In the genomic region with DNA sequence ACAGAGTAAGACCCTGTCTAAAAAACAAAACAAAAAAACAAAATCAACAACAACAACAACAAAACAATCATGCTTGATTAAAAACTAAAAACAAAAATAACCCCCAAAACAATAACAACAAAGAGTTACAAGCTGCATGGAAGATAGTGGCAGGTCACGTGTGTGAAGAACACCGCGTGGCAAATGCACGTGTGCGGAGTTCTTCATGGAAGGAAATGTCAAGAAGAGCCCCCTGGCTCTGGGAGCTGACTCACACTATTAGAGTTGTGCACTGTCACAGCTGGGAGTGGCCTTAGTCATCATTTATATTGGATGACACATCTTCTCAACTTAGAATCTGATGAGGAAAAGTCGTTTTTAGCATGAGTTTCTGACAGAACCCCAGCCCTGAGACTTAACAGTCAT, we compare ENCODE assay signal across 14 cellular contexts.
DNase-seq lines count a peak whose midpoint lies in the region; ATAC-seq, FAIRE-seq and TF ChIP-seq lines count a peak whose summit lies in the region.
"Had no signal": no experiment of that assay in that cellular context is flagged by ENCODE, and none has a peak within 500 bp of the region (broad histone marks: within the 10 kb centered on the region; RNA-seq: fewer than 3 reads in every experiment).

No MANE protein-coding gene starts in this region.

- TF ChIP-seq EP300 in K562 (IDR thresholded peaks at IDR 0.05; ENCODE audit: low read length): no peak; the same call in 1 of the 2 replicates

- H3K9ac ChIP-seq in K562 (ENCODE audit: insufficient read depth in 1 of 2, low read depth in 2 of 2, low read length in 2 of 2): no peak overlapping the region

- WGBS in K562 (ENCODE audit: insufficient coverage, low coverage, missing lambda C conversion rate): 11% methylated on average over 6 of the region's 6 CpGs

- TF ChIP-seq POLR2A in K562 (conservative IDR thresholded peaks at IDR 0.05): no peak

- no peak overlapping the region for H3K27ac ChIP-seq in K562 (ENCODE audit: extremely low read depth, low read depth, low read length)

- in situ Hi-C loops in K562 (cut with MboI): no loop called here

- TF ChIP-seq CTCF in BJ (IDR thresholded peaks at IDR 0.05; ENCODE audit: insufficient read depth, low read depth, low read length): no peak
- no peak for TF ChIP-seq CTCF in K562 (IDR thresholded peaks at IDR 0.05 in 2 of 3, conservative IDR thresholded peaks at IDR 0.05 in 1 of 3; ENCODE audit: insufficient read depth in 2 of 3, low read depth in 1 of 3, low read length in 3 of 3)
- no peak for TF ChIP-seq CTCF in kidney epithelial cell (IDR thresholded peaks at IDR 0.05; ENCODE audit: insufficient read depth, low read length, poor library complexity, severe bottlenecking)

- TF ChIP-seq RAD21 in K562 (CRISPR knock-in tag; conservative IDR thresholded peaks at IDR 0.05 in 1 of 2, IDR thresholded peaks at IDR 0.05 in 1 of 2): no peak

- H3K4me2 ChIP-seq in K562 (ENCODE audit: insufficient read depth, low read length): no peak overlapping the region

- H3K9me3 ChIP-seq in K562 (replicated peaks; ENCODE audit: control insufficient read depth, insufficient read depth, low read depth, low read length): no peaks in the 10 kb centered on the region
- H3K9me3 ChIP-seq: mucosa of descending colon had no signal

- peak; percentile 93 for ATAC-seq in K562
- no peak for ATAC-seq in left lobe of liver
- ATAC-seq: activated naive CD4-positive, alpha-beta T cell treated with anti-CD3 and anti-CD28 coated beads, Interleukin-2, amount 50 U/mL, for 72 hours; mucosa of descending colon had no signal

- peak; percentile 90 for FAIRE-seq in K562 (lab: Jason Lieb, UNC)

- H3K4me1 ChIP-seq in K562 (replicated peaks in 1 of 2; ENCODE audit: control insufficient read depth in 2 of 2, insufficient read depth in 2 of 2, low read length in 2 of 2): peaks cover 0 to 8% of the 10 kb centered on the region in 2 experiments; a peak in 2 of 5 replicates

- no peaks in the 10 kb centered on the region for H4K20me1 ChIP-seq in K562 (replicated peaks; ENCODE audit: control insufficient read depth, insufficient read depth, low read length)

- H3K36me3 ChIP-seq in BJ (ENCODE audit: control insufficient read depth, insufficient read depth, low read length) (no peaks in the 10 kb centered on the region), K562 (ENCODE audit: control insufficient read depth, insufficient read depth, low read length) (no peaks in the 10 kb centered on the region), kidney epithelial cell (ENCODE audit: control insufficient read depth, insufficient read depth, low read length) (no peaks in the 10 kb centered on the region)

- POLR2A ChIA-PET in BJ (lab: Charles Lee): no interaction called here
- POLR2A ChIA-PET in K562 (lab: Yijun Ruan, JAX): interaction anchor here (0.6 to 1.3 kb wide), 2 partner anchors 14 to 466 kb away, joined by 4 read pairs; no protein-coding TSS in a partner anchor

- BruUV-seq in K562 (replicated peaks; lab: Mats Ljungman, UMichigan): no TSS peak

- peak; percentile 46 for DNase-seq in BJ (ENCODE audit: low read depth)
- DNase-seq in LoVo (ENCODE audit: low spot score): peak; percentile 64
- peak; percentile 54 to 65 (median 60) for DNase-seq in K562 (ENCODE audit: extremely low read depth in 1 of 4, low spot score in 3 of 4)
- peak; percentile 9 for DNase-seq in kidney epithelial cell (ENCODE audit: low read depth)
- DNase-seq in 8988T: no peak
- no peak for DNase-seq in left lobe of liver (ENCODE audit: low spot score)
- no peak for DNase-seq in NCI-H345 (lab: John Stamatoyannopoulos, UW)
- no peak for DNase-seq in SHP77 treated with DMSO at 0.1 percent for 48 hours (lab: John Stamatoyannopoulos, UW)
- DNase-seq: mucosa of descending colon, MV-4-11, NCI-H748 treated with DMSO at 0.1 percent for 48 hours, retina, T-helper 9 cell had no signal

- no peaks in the 10 kb centered on the region for H3K9me1 ChIP-seq in K562 (ENCODE audit: control insufficient read depth, insufficient read depth, low read length)

- H3K27me3 ChIP-seq in BJ (ENCODE audit: control insufficient read depth, insufficient read depth, low read length) (no peaks in the 10 kb centered on the region; the same call in 1 of the 2 replicates), K562 (ENCODE audit: control insufficient read depth in 2 of 2, insufficient read depth in 2 of 2, low read length in 2 of 2) (no peaks in the 10 kb centered on the region; a peak in 2 of 5 replicates), kidney epithelial cell (ENCODE audit: control insufficient read depth, insufficient read depth, low read length) (no peaks in the 10 kb centered on the region)

- intact Hi-C loops in K562 (cut with micrococcal nuclease): loop anchor here (10.0 kb wide), 1 partner anchor 118 kb away; no protein-coding TSS in a partner anchor

- CTCF ChIA-PET in BJ (lab: Yijun Ruan, JAX): interaction anchor here (0.6 kb wide), 1 partner anchor 46 kb away, joined by 3 read pairs; no protein-coding TSS in a partner anchor
- CTCF ChIA-PET in K562 (lab: Yijun Ruan, JAX; ENCODE audit: low intra/inter-chr PET ratio): no interaction called here

- no peaks in the 10 kb centered on the region for H3K79me2 ChIP-seq in K562 (ENCODE audit: control insufficient read depth, insufficient read depth, low read length)

- H3K4me3 ChIP-seq in BJ (ENCODE audit: low read depth, low read length) (no peak overlapping the region), K562 (no peak overlapping the region), kidney epithelial cell (ENCODE audit: low read depth, low read length) (no peak overlapping the region)
- H3K4me3 ChIP-seq: mucosa of descending colon had no signal

- H2AFZ ChIP-seq in K562 (ENCODE audit: low read depth, low read length): peak overlapping the region; percentile 61; the same call in 1 of the 2 replicates

TF ChIP-seq in K562, 482 proteins besides CTCF, POLR2A, EP300 and RAD21 (continues in another document):
- TF ChIP-seq STAG1 (CRISPR knock-in tag; IDR thresholded peaks at IDR 0.05; ENCODE audit: borderline replicate concordance) (no peak), EZH2 (IDR thresholded peaks at IDR 0.05; ENCODE audit: borderline replicate concordance, low read depth, low read length) (no peak)
- TF ChIP-seq, protein P1, sequence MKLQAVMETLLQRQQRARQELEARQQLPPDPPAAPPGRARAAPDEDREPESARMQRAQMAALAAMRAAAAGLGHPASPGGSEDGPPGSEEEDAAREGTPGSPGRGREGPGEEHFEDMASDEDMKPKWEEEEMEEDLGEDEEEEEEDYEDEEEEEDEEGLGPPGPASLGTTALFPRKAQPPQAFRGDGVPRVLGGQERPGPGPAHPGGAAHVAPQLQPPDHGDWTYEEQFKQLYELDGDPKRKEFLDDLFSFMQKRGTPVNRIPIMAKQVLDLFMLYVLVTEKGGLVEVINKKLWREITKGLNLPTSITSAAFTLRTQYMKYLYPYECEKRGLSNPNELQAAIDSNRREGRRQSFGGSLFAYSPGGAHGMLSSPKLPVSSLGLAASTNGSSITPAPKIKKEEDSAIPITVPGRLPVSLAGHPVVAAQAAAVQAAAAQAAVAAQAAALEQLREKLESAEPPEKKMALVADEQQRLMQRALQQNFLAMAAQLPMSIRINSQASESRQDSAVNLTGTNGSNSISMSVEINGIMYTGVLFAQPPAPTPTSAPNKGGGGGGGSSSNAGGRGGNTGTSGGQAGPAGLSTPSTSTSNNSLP (IDR thresholded peaks at IDR 0.05; ENCODE audit: borderline replicate concordance, low read depth, low read length): 0 out of 2 replicates have a peak, but pooled peaks have one; percentile 24
- TF ChIP-seq, protein P2, sequence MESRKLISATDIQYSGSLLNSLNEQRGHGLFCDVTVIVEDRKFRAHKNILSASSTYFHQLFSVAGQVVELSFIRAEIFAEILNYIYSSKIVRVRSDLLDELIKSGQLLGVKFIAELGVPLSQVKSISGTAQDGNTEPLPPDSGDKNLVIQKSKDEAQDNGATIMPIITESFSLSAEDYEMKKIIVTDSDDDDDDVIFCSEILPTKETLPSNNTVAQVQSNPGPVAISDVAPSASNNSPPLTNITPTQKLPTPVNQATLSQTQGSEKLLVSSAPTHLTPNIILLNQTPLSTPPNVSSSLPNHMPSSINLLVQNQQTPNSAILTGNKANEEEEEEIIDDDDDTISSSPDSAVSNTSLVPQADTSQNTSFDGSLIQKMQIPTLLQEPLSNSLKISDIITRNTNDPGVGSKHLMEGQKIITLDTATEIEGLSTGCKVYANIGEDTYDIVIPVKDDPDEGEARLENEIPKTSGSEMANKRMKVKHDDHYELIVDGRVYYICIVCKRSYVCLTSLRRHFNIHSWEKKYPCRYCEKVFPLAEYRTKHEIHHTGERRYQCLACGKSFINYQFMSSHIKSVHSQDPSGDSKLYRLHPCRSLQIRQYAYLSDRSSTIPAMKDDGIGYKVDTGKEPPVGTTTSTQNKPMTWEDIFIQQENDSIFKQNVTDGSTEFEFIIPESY (CRISPR knock-in tag; IDR thresholded peaks at IDR 0.05): no peak

Comparison
In these comparisons a context has a peak if more than half of its experiments do, and no peak if none do; other contexts are left out.
1. DNase-seq: peak in BJ (single experiment), LoVo (single experiment), K562 (4 of 4) and kidney epithelial cell (single experiment); none in 8988T (single experiment), left lobe of liver (single experiment), NCI-H345 (single experiment) and SHP77 treated with DMSO at 0.1 percent for 48 hours (single experiment).